Comparison of ENCODE assay signal across 1 cellular context in the genomic region with DNA sequence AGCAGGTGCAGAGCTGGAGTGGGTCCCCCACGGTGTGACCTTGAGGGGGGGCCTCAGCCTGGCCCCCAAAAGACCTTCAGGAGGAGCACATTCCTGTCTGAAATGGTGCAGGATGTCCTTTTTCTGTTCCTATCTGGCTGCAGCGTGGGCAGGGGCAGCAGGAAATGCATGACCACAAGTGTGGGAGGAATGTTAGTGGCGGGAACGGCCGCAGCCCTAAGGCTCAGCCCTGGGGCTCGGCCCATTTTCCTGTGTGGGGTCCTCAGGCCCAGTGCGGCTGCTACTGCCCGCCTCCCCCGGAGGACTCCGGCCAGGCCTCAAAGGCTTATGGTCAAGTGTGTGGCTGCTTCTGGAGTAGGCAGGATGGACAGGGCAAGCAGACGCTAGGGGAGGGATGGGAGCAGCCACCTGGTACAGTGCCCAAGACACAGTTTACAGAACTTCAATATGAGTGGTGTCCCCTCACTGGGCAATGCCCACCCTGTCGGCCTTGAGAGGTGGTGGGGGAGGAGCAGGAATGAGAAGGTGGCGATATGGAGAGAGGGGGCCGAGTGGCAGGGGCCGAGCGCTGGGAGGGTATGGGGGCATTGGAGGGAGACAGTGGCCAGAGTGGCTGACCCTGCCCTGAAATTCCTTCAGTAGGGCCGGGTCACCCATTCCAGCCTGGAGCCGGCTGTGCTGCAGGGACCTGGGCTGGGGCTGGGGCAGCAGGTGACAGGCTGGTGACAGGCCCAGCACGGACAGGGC.
TF ChIP-seq lines count a peak whose summit lies in the region.

No MANE protein-coding gene starts in this region.

TF ChIP-seq in K562, 482 proteins besides CTCF, POLR2A, EP300 and RAD21 (continues in another document):
- TF ChIP-seq, protein P1, sequence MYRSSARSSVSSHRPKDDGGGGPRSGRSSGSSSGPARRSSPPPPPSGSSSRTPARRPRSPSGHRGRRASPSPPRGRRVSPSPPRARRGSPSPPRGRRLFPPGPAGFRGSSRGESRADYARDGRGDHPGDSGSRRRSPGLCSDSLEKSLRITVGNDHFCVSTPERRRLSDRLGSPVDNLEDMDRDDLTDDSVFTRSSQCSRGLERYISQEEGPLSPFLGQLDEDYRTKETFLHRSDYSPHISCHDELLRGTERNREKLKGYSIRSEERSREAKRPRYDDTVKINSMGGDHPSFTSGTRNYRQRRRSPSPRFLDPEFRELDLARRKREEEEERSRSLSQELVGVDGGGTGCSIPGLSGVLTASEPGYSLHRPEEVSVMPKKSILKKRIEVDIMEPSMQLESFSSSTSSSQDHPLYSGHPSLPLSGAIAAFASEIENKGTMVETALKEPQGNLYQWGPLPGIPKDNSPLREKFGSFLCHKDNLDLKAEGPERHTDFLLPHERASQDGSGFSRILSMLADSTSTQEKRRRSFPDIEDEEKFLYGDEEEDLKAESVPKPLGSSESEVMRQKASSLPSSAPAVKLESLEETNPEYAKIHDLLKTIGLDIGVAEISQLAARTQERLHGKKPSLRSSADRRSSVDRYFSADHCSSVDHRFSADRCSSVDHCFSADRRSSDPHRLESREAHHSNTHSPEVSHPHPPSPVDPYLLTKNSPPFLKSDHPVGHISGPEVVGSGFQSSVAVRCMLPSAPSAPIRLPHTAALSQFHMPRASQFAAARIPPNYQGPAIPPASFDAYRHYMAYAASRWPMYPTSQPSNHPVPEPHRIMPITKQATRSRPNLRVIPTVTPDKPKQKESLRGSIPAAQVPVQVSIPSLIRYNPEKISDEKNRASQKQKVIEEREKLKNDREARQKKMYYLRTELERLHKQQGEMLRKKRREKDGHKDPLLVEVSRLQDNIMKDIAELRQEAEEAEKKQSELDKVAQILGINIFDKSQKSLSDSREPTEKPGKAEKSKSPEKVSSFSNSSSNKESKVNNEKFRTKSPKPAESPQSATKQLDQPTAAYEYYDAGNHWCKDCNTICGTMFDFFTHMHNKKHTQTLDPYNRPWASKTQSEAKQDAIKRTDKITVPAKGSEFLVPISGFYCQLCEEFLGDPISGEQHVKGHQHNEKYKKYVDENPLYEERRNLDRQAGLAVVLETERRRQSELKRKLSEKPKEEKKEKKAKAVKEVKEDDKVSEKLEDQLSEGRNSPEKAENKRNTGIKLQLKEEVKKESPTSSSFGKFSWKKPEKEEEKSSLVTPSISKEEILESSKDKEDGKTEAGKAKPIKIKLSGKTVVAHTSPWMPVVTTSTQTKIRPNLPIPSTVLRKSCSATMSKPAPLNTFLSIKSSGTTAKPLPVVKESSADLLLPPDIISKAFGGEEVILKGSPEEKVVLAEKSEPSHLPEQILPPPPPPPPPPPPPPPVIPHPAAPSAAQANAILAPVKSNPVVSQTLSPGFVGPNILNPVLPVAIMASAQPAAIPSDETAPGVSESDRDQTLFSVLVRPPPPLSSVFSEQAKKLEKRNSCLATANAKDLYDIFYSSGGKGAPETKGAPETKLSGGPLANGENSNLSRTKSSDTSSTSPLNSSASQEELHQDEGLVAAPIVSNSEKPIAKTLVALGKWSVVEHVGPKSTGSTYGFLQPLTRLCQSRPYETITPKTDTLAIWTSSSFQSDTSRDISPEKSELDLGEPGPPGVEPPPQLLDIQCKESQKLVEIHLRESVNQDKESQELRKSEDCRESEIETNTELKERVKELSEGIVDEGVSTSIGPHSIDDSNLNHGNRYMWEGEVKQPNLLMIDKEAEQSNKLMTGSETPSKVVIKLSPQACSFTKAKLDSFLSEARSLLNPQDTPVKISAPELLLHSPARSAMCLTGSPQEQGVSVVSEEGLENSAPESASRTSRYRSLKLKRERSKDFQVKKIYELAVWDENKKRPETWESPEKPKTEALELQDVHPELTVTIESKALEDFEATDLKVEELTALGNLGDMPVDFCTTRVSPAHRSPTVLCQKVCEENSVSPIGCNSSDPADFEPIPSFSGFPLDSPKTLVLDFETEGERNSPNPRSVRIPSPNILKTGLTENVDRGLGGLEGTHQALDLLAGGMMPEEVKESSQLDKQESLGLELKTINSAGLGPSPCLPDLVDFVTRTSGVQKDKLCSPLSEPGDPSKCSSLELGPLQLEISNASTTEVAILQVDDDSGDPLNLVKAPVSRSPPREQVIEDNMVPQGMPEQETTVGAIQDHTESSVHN (IDR thresholded peaks at IDR 0.05; ENCODE audit: borderline replicate concordance in 1 of 2, low read depth in 1 of 2): no peak
- TF ChIP-seq TFE3 (CRISPR knock-in tag; IDR thresholded peaks at IDR 0.05) (no peak), HDAC1 (IDR thresholded peaks at IDR 0.05) (no peak), EP400 (IDR thresholded peaks at IDR 0.05) (no peak), DMBX1 (CRISPR knock-in tag; IDR thresholded peaks at IDR 0.05; ENCODE audit: borderline replicate concordance) (no peak), DNMT1 (IDR thresholded peaks at IDR 0.05) (no peak), NR2F6 (CRISPR knock-in tag; IDR thresholded peaks at IDR 0.05) (no peak), SETDB1 (IDR thresholded peaks at IDR 0.05; ENCODE audit: low read length) (no peak), PHF20 (IDR thresholded peaks at IDR 0.05; ENCODE audit: partially characterized antibody) (no peak), TAF15 (IDR thresholded peaks at IDR 0.05; ENCODE audit: low read depth, low read length) (no peak), NFIC (IDR thresholded peaks at IDR 0.05) (no peak), HSF4 (CRISPR knock-in tag; IDR thresholded peaks at IDR 0.05; ENCODE audit: borderline replicate concordance) (no peak), E4F1 (CRISPR knock-in tag; IDR thresholded peaks at IDR 0.05; ENCODE audit: borderline replicate concordance) (no peak), MYNN (IDR thresholded peaks at IDR 0.05) (no peak), MYNN (CRISPR knock-in tag; IDR thresholded peaks at IDR 0.05) (no peak), TSC22D4 (tag; IDR thresholded peaks at IDR 0.05) (no peak), ZNF589 (CRISPR knock-in tag; IDR thresholded peaks at IDR 0.05; ENCODE audit: low read depth) (no peak), MITF (IDR thresholded peaks at IDR 0.05) (no peak), NFRKB (IDR thresholded peaks at IDR 0.05; ENCODE audit: low read depth) (no peak), ELF2 (CRISPR knock-in tag; IDR thresholded peaks at IDR 0.05) (no peak), TEAD1 (CRISPR knock-in tag; IDR thresholded peaks at IDR 0.05) (peak in 1 of 2 experiments; percentile 62; a peak in 1 of 4 replicates), KLF16 (IDR thresholded peaks at IDR 0.05) (0 out of 2 replicates have a peak, but pooled peaks have one; percentile 36), SMARCE1 (IDR thresholded peaks at IDR 0.05) (no peak), SNIP1 (IDR thresholded peaks at IDR 0.05; ENCODE audit: low read depth) (no peak), BCL6 (CRISPR knock-in tag; IDR thresholded peaks at IDR 0.05) (no peak), PHB2 (IDR thresholded peaks at IDR 0.05; ENCODE audit: low read depth) (no peak), GABPB2 (CRISPR knock-in tag; conservative IDR thresholded peaks at IDR 0.05) (no peak), EZH2 (IDR thresholded peaks at IDR 0.05; ENCODE audit: borderline replicate concordance, low read depth, low read length) (no peak), THRA (IDR thresholded peaks at IDR 0.05) (no peak), KDM5B (IDR thresholded peaks at IDR 0.05; ENCODE audit: insufficient replicate concordance, low read depth, low read length) (no peak), ZNF561 (CRISPR knock-in tag; conservative IDR thresholded peaks at IDR 0.05) (no peak)
- TF ChIP-seq, protein P2, sequence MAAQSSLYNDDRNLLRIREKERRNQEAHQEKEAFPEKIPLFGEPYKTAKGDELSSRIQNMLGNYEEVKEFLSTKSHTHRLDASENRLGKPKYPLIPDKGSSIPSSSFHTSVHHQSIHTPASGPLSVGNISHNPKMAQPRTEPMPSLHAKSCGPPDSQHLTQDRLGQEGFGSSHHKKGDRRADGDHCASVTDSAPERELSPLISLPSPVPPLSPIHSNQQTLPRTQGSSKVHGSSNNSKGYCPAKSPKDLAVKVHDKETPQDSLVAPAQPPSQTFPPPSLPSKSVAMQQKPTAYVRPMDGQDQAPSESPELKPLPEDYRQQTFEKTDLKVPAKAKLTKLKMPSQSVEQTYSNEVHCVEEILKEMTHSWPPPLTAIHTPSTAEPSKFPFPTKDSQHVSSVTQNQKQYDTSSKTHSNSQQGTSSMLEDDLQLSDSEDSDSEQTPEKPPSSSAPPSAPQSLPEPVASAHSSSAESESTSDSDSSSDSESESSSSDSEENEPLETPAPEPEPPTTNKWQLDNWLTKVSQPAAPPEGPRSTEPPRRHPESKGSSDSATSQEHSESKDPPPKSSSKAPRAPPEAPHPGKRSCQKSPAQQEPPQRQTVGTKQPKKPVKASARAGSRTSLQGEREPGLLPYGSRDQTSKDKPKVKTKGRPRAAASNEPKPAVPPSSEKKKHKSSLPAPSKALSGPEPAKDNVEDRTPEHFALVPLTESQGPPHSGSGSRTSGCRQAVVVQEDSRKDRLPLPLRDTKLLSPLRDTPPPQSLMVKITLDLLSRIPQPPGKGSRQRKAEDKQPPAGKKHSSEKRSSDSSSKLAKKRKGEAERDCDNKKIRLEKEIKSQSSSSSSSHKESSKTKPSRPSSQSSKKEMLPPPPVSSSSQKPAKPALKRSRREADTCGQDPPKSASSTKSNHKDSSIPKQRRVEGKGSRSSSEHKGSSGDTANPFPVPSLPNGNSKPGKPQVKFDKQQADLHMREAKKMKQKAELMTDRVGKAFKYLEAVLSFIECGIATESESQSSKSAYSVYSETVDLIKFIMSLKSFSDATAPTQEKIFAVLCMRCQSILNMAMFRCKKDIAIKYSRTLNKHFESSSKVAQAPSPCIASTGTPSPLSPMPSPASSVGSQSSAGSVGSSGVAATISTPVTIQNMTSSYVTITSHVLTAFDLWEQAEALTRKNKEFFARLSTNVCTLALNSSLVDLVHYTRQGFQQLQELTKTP (IDR thresholded peaks at IDR 0.05; ENCODE audit: low read depth in 1 of 2, partially characterized antibody in 2 of 2): no peak
- TF ChIP-seq, protein P3, sequence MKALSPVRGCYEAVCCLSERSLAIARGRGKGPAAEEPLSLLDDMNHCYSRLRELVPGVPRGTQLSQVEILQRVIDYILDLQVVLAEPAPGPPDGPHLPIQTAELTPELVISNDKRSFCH (CRISPR knock-in tag; IDR thresholded peaks at IDR 0.05): no peak
- TF ChIP-seq, protein P3 (tag; IDR thresholded peaks at IDR 0.05): peak; percentile 36; the same call in 1 of the 2 replicates
- TF ChIP-seq, protein P4, sequence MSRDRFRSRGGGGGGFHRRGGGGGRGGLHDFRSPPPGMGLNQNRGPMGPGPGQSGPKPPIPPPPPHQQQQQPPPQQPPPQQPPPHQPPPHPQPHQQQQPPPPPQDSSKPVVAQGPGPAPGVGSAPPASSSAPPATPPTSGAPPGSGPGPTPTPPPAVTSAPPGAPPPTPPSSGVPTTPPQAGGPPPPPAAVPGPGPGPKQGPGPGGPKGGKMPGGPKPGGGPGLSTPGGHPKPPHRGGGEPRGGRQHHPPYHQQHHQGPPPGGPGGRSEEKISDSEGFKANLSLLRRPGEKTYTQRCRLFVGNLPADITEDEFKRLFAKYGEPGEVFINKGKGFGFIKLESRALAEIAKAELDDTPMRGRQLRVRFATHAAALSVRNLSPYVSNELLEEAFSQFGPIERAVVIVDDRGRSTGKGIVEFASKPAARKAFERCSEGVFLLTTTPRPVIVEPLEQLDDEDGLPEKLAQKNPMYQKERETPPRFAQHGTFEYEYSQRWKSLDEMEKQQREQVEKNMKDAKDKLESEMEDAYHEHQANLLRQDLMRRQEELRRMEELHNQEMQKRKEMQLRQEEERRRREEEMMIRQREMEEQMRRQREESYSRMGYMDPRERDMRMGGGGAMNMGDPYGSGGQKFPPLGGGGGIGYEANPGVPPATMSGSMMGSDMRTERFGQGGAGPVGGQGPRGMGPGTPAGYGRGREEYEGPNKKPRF (IDR thresholded peaks at IDR 0.05; ENCODE audit: low read depth, low read length): no peak
